ENCODE assay signal across 9 cellular contexts in the genomic region with DNA sequence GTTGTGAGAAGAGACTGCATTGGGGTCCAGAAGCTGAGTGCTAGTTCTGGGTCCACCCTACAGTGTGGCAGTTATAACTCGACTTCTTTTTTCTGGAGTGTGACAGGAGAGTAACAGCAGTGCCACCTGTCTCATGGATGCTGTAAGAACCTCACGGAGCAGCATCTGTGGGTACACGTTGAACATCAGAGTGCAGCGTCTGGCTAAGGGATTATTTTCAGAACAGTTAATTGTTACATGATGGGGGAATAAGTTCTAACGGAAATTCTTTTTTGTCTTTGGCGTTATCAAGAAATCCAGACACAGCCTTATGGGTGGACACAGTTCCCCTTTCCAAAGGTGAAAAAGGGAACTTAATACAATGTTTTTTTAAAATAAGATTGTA. TPM values are rescaled to one million over a fixed set of nuclear protein-coding genes. Genes with fewer than 3 reads are reported as not detected.
DNase-seq lines count a peak whose midpoint lies in the region; ATAC-seq, FAIRE-seq and TF ChIP-seq lines count a peak whose summit lies in the region.
"Had no signal": no experiment of that assay in that cellular context is flagged by ENCODE, and none has a peak within 500 bp of the region (broad histone marks: within the 10 kb centered on the region; RNA-seq: fewer than 3 reads in every experiment).

No MANE protein-coding gene starts in this region.

- H2AFZ ChIP-seq in OCI-LY7 (ENCODE audit: low read length) (no peak overlapping the region), endothelial cell of umbilical vein (ENCODE audit: low read depth, low read length) (no peak overlapping the region)

- H3K79me2 ChIP-seq in OCI-LY7 (ENCODE audit: insufficient read depth, low read depth, low read length) = no peaks in the 10 kb centered on the region
- H3K79me2 ChIP-seq in endothelial cell of umbilical vein (ENCODE audit: control insufficient read depth, insufficient read depth, low read length) = no peaks in the 10 kb centered on the region

- H3K36me3 ChIP-seq in OCI-LY7 (ENCODE audit: insufficient read depth, low read length) (peaks cover 15% of the 10 kb centered on the region), endothelial cell of umbilical vein (ENCODE audit: control insufficient read depth in 2 of 2, extremely low read depth in 1 of 2, insufficient read depth in 2 of 2, low read length in 2 of 2) (peaks cover 4 to 13% of the 10 kb centered on the region in 2 experiments)

- ATAC-seq in activated T-cell treated with anti-CD3 and anti-CD28 coated beads, Interleukin-2, amount 50 U/mL, for 72 hours (replicated peaks in 1 of 2) = peak; percentile 44 to 46
- peak; percentile 33 to 55 for ATAC-seq in stimulated activated naive B cell treated with anti-CD40 and anti-IgM and Interleukin-4, amounts not matched to agents 10 μg/mL and 1 μg/mL and 100 μg/mL, for 72 hours (replicated peaks)
- ATAC-seq in HG02642 (IDR thresholded peaks at IDR 0.05; ENCODE audit: poor library complexity, unreplicated experiment) = no peak

- H3K4me1 ChIP-seq in OCI-LY7 (ENCODE audit: insufficient read depth, low read length, poor library complexity, severe bottlenecking) (no peaks in the 10 kb centered on the region), endothelial cell of umbilical vein (ENCODE audit: control insufficient read depth, extremely low read depth, insufficient read depth, low read length) (peaks cover 3% of the 10 kb centered on the region)

- no peak overlapping the region for H3K4me3 Mint-ChIP-seq in activated T-cell treated with anti-CD3 and anti-CD28 coated beads, Interleukin-2, amount 50 U/mL, for 72 hours
- H3K4me3 Mint-ChIP-seq in stimulated activated naive B cell treated with anti-CD40 and anti-IgM and Interleukin-4, amounts not matched to agents 10 μg/mL and 1 μg/mL and 100 μg/mL, for 72 hours = no peak overlapping the region

- CTCF ChIA-PET in OCI-LY7 (lab: Charles Lee; ENCODE audit: unreplicated experiment) (no interaction called here), endothelial cell of umbilical vein (lab: Charles Lee) (no interaction called here)

- intact Hi-C loops in OCI-LY7 (cut with micrococcal nuclease; ENCODE audit: unreplicated experiment) (loop anchor here (2.0 kb wide), 1 partner anchor 132 kb away; no protein-coding TSS in a partner anchor), endothelial cell of umbilical vein (cut with micrococcal nuclease) (no loop called here)

- H3K27me3 Mint-ChIP-seq in activated T-cell treated with anti-CD3 and anti-CD28 coated beads, Interleukin-2, amount 50 U/mL, for 72 hours (ENCODE audit: low read depth) = no peaks in the 10 kb centered on the region
- H3K27me3 Mint-ChIP-seq in stimulated activated naive B cell treated with anti-CD40 and anti-IgM and Interleukin-4, amounts not matched to agents 10 μg/mL and 1 μg/mL and 100 μg/mL, for 72 hours = no peaks in the 10 kb centered on the region

- H3K9ac ChIP-seq in endothelial cell of umbilical vein (replicated peaks; ENCODE audit: extremely low read depth, insufficient read depth, low read length) = no peak overlapping the region

- H3K4me2 ChIP-seq in OCI-LY7 (ENCODE audit: low read length) (no peak overlapping the region), endothelial cell of umbilical vein (ENCODE audit: insufficient read depth, low read length) (no peak overlapping the region)

- no peaks in the 10 kb centered on the region for H3K9me2 ChIP-seq in OCI-LY7 (ENCODE audit: insufficient read depth, low read length)

- POLR2A ChIA-PET in OCI-LY7 (lab: Charles Lee) (no interaction called here), endothelial cell of umbilical vein (lab: Charles Lee) (no interaction called here)

- H3K9me3 ChIP-seq in OCI-LY7 (ENCODE audit: low read length) = no peaks in the 10 kb centered on the region
- H3K9me3 ChIP-seq in endothelial cell of umbilical vein (replicated peaks; ENCODE audit: control insufficient read depth, insufficient read depth, low read length) = no peaks in the 10 kb centered on the region

- H4K20me1 ChIP-seq in OCI-LY7 (ENCODE audit: insufficient read depth, low read length) = no peaks in the 10 kb centered on the region
- peaks cover 2% of the 10 kb centered on the region for H4K20me1 ChIP-seq in endothelial cell of umbilical vein (replicated peaks; ENCODE audit: control insufficient read depth, extremely low read depth, insufficient read depth, low read length)

- dilution Hi-C loops in endothelial cell of umbilical vein (cut with MboI; ENCODE audit: extremely low pct_ligation_motif_present, low sequenced_read_pairs) = no loop called here

- H3K27me3 ChIP-seq in endothelial cell of umbilical vein (ENCODE audit: control insufficient read depth in 2 of 2, insufficient read depth in 2 of 2, low read length in 2 of 2) = no peaks in the 10 kb centered on the region

- H3K9me1 ChIP-seq in endothelial cell of umbilical vein (replicated peaks; ENCODE audit: control insufficient read depth, extremely low read depth, insufficient read depth, low read length) = no peaks in the 10 kb centered on the region

- H3K4me1 Mint-ChIP-seq in activated T-cell treated with anti-CD3 and anti-CD28 coated beads, Interleukin-2, amount 50 U/mL, for 72 hours (ENCODE audit: low read depth) = peaks cover 6% of the 10 kb centered on the region
- peaks cover 25 to 29% of the 10 kb centered on the region in 2 donors for H3K4me1 Mint-ChIP-seq in stimulated activated naive B cell treated with anti-CD40 and anti-IgM and Interleukin-4, amounts not matched to agents 10 μg/mL and 1 μg/mL and 100 μg/mL, for 72 hours

- FAIRE-seq in endothelial cell of umbilical vein (lab: Jason Lieb, UNC) = no peak

- H3K27ac Mint-ChIP-seq in activated T-cell treated with anti-CD3 and anti-CD28 coated beads, Interleukin-2, amount 50 U/mL, for 72 hours = no peak overlapping the region
- no peak overlapping the region for H3K27ac Mint-ChIP-seq in stimulated activated naive B cell treated with anti-CD40 and anti-IgM and Interleukin-4, amounts not matched to agents 10 μg/mL and 1 μg/mL and 100 μg/mL, for 72 hours

- peaks cover 3 to 4% of the 10 kb centered on the region in 2 donors for H3K9me3 Mint-ChIP-seq in activated T-cell treated with anti-CD3 and anti-CD28 coated beads, Interleukin-2, amount 50 U/mL, for 72 hours
- H3K9me3 Mint-ChIP-seq in stimulated activated naive B cell treated with anti-CD40 and anti-IgM and Interleukin-4, amounts not matched to agents 10 μg/mL and 1 μg/mL and 100 μg/mL, for 72 hours = peaks cover 0 to 5% of the 10 kb centered on the region in 2 donors

- H3K4me3 ChIP-seq in OCI-LY7 (ENCODE audit: low read depth, low read length, poor library complexity, severe bottlenecking) (no peak overlapping the region), endothelial cell of umbilical vein (replicated peaks in 1 of 3; ENCODE audit: insufficient read depth in 1 of 3, low read depth in 1 of 3, low read length in 3 of 3) (no peak overlapping the region)

- H3K36me3 Mint-ChIP-seq in activated T-cell treated with anti-CD3 and anti-CD28 coated beads, Interleukin-2, amount 50 U/mL, for 72 hours (ENCODE audit: insufficient read depth in 2 of 2) = peaks cover 6 to 12% of the 10 kb centered on the region in 2 donors
- peaks cover 20 to 30% of the 10 kb centered on the region in 2 donors for H3K36me3 Mint-ChIP-seq in stimulated activated naive B cell treated with anti-CD40 and anti-IgM and Interleukin-4, amounts not matched to agents 10 μg/mL and 1 μg/mL and 100 μg/mL, for 72 hours

- DNase-seq in activated T-cell treated with anti-CD3 and anti-CD28 coated beads, Interleukin-2, amount 50 U/mL, for 72 hours = no peak
- no peak for DNase-seq in activated T-cell treated with anti-CD3 and anti-CD28 coated beads, Interleukin-2, amount 50 U/mL, for 1 hour
- peak; percentile 27 for DNase-seq in OCI-LY7 (ENCODE audit: low spot score)
- DNase-seq in endothelial cell of umbilical vein (ENCODE audit: low read depth, low spot score) = peak; percentile 60
- no peak for DNase-seq in stimulated activated naive B cell treated with anti-CD40 and anti-IgM and Interleukin-4, amounts not matched to agents 10 μg/mL and 1 μg/mL and 100 μg/mL, for 72 hours
- no peak for DNase-seq in DMS114 treated with DMSO at 0.1 percent for 48 hours (lab: John Stamatoyannopoulos, UW; ENCODE audit: unreplicated experiment)
- DNase-seq in NCI-H1930 (lab: John Stamatoyannopoulos, UW) = no peak
- DNase-seq: activated naive CD4-positive, alpha-beta T cell had no signal

- TF ChIP-seq CTCF in OCI-LY7 (conservative IDR thresholded peaks at IDR 0.05; ENCODE audit: low read length) = peak; percentile 44
- TF ChIP-seq CTCF in endothelial cell of umbilical vein (IDR thresholded peaks at IDR 0.05; ENCODE audit: extremely low read depth in 1 of 2, insufficient read depth in 1 of 2, low read depth in 1 of 2, low read length in 2 of 2) = peak in 1 of 2 donors; percentile 11

- H3K27ac ChIP-seq in OCI-LY7 (ENCODE audit: low read depth, low read length, poor library complexity, severe bottlenecking) = no peak overlapping the region
- no peak overlapping the region for H3K27ac ChIP-seq in endothelial cell of umbilical vein (ENCODE audit: insufficient read depth, low read depth, low read length)

- no peak for TF ChIP-seq POLR2A in endothelial cell of umbilical vein (IDR thresholded peaks at IDR 0.05; ENCODE audit: low read depth, low read length)

- BruUV-seq in OCI-LY7 (replicated peaks; lab: Mats Ljungman, UMichigan) = no TSS peak
- no TSS peak for BruUV-seq in endothelial cell of umbilical vein (replicated peaks; lab: Mats Ljungman, UMichigan)

RNA-seq across cellular contexts. Expression of gene TOGARAM2, which starts 28.3 kb away (rescaled TPM):
- total RNA-seq in activated T-cell treated with anti-CD3 and anti-CD28 coated beads, Interleukin-2, amount 50 U/mL, for 72 hours = 1 to 10 TPM; 4.0 to 4.3 TPM
- 0.03 and 1.6 TPM in 2 replicates for total RNA-seq in OCI-LY7 (2014; rRNA removed; shearing (Covaris generic))
- not detected in 2 replicates for total RNA-seq in OCI-LY7 (2022)
- total RNA-seq in endothelial cell of umbilical vein = not detected in 2 replicates
- not detected in 2 replicates for polyA plus RNA-seq in endothelial cell of umbilical vein
- not detected in 2 replicates for polyA plus RNA-seq in endothelial cell of umbilical vein (2011; cell fraction: cytosol; rRNA removed)
- 0.03 and 0.09 TPM in 2 replicates for polyA plus RNA-seq in endothelial cell of umbilical vein (2011; cell fraction: nucleus; rRNA removed)
- polyA plus RNA-seq in endothelial cell of umbilical vein (2012) = 0.53 and 0.64 TPM in 2 replicates
- polyA minus RNA-seq in endothelial cell of umbilical vein = not detected in 2 replicates
- polyA minus RNA-seq in endothelial cell of umbilical vein (2011; cell fraction: cytosol; rRNA and poly(A)+ RNA removed) = 1.5 TPM
- not detected in 2 replicates for polyA minus RNA-seq in endothelial cell of umbilical vein (2011; cell fraction: nucleus; rRNA and poly(A)+ RNA removed)

RNA-seq across cellular contexts. Expression of gene WDR43, which starts 58.3 kb away (rescaled TPM):
- total RNA-seq in activated T-cell treated with anti-CD3 and anti-CD28 coated beads, Interleukin-2, amount 50 U/mL, for 72 hours = 100 to 1,000 TPM in 1 of 2 donors, 10 to 100 TPM in 1; 75.0 to 110 TPM
- total RNA-seq in OCI-LY7 (2014; rRNA removed; shearing (Covaris generic)) = 78.8 and 107 TPM in 2 replicates
- total RNA-seq in OCI-LY7 (2022) (94.0 and 111 TPM in 2 replicates), endothelial cell of umbilical vein (60.6 and 65.0 TPM in 2 replicates)
- polyA plus RNA-seq in endothelial cell of umbilical vein = 17.5 and 23.7 TPM in 2 replicates
- 36.0 and 40.0 TPM in 2 replicates for polyA plus RNA-seq in endothelial cell of umbilical vein (2011; cell fraction: cytosol; rRNA removed)
- polyA plus RNA-seq in endothelial cell of umbilical vein (2011; cell fraction: nucleus; rRNA removed) = 48.4 and 71.5 TPM in 2 replicates
- 48.6 and 74.5 TPM in 2 replicates for polyA plus RNA-seq in endothelial cell of umbilical vein (2012)
- polyA minus RNA-seq in endothelial cell of umbilical vein = 63.9 and 69.7 TPM in 2 replicates
- polyA minus RNA-seq in endothelial cell of umbilical vein (2011; cell fraction: cytosol; rRNA and poly(A)+ RNA removed) = 96.1 TPM
- 69.1 and 84.2 TPM in 2 replicates for polyA minus RNA-seq in endothelial cell of umbilical vein (2011; cell fraction: nucleus; rRNA and poly(A)+ RNA removed)

Comparison
In these comparisons a context has a peak if more than half of its experiments do, and no peak if none do; other contexts are left out.
1. DNase-seq: peak in OCI-LY7 (single experiment) and endothelial cell of umbilical vein (single experiment); none in activated T-cell treated with anti-CD3 and anti-CD28 coated beads, Interleukin-2, amount 50 U/mL, for 72 hours (0 of 2), activated T-cell treated with anti-CD3 and anti-CD28 coated beads, Interleukin-2, amount 50 U/mL, for 1 hour (single experiment), stimulated activated naive B cell treated with anti-CD40 and anti-IgM and Interleukin-4, amounts not matched to agents 10 μg/mL and 1 μg/mL and 100 μg/mL, for 72 hours (single experiment), DMS114 treated with DMSO at 0.1 percent for 48 hours (single experiment) and NCI-H1930 (0 of 2).